Comparison of ENCODE assay signal across 19 cellular contexts in the genomic region with DNA sequence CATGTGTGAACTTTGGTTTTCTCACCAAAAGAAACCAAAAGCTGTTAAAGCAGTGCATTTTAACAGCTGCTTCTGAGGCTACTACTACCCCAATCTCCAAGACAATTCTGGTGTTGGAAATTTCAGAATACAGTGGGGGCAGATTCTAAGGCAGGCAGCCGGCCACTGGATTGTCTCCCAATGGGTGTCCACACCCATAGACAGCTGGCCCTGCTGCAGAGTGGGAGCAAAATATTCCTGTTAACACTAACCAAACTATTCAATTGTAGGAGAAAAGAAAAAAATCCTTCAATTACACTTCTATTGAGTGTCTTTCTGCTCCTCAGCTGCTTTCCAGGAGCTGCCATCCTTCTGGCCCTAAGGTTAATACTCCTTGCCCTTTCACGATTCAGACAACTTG.
DNase-seq lines count a peak whose midpoint lies in the region; ATAC-seq and TF ChIP-seq lines count a peak whose summit lies in the region.
"Had no signal": no experiment of that assay in that cellular context is flagged by ENCODE, and none has a peak within 500 bp of the region (broad histone marks: within the 10 kb centered on the region; RNA-seq: fewer than 3 reads in every experiment).

No MANE protein-coding gene starts in this region.

- no peak overlapping the region for H3K27ac Mint-ChIP-seq in osteocyte (ENCODE audit: unreplicated experiment)
- H3K27ac Mint-ChIP-seq: CD4-positive, alpha-beta T cell; GM23338; IgD-negative memory B cell had no signal

- no peak for TF ChIP-seq POLR2A in Peyer's patch (IDR thresholded peaks at IDR 0.05)

- no peaks in the 10 kb centered on the region for H3K9me3 ChIP-seq in left ventricle myocardium inferior (replicated peaks)
- H3K9me3 ChIP-seq in Loucy (ENCODE audit: insufficient read depth, low read depth, low read length) = peaks cover 13% of the 10 kb centered on the region; the same call in 1 of the 2 replicates
- H3K9me3 ChIP-seq in Peyer's patch = no peaks in the 10 kb centered on the region

- H3K9me3 Mint-ChIP-seq in osteocyte (ENCODE audit: unreplicated experiment) = peaks cover 4% of the 10 kb centered on the region
- H3K9me3 Mint-ChIP-seq: CD4-positive, alpha-beta T cell had no signal

- intact Hi-C loops in Right ventricle myocardium inferior (cut with DNase I) = no loop called here
- intact Hi-C loops in left ventricle myocardium inferior (cut with micrococcal nuclease) = no loop called here

- H3K27me3 Mint-ChIP-seq in osteocyte (ENCODE audit: unreplicated experiment) = no peaks in the 10 kb centered on the region

- H3K36me3 Mint-ChIP-seq in osteocyte (ENCODE audit: unreplicated experiment) = no peaks in the 10 kb centered on the region
- H3K36me3 Mint-ChIP-seq: IgD-negative memory B cell had no signal

- peaks cover 8% of the 10 kb centered on the region for H3K27me3 ChIP-seq in left ventricle myocardium inferior (ENCODE audit: low read depth)
- H3K27me3 ChIP-seq in Loucy (ENCODE audit: insufficient read depth, low read length, poor library complexity, severe bottlenecking) = no peaks in the 10 kb centered on the region
- no peaks in the 10 kb centered on the region for H3K27me3 ChIP-seq in Peyer's patch

- H3K4me3 Mint-ChIP-seq in osteocyte (ENCODE audit: unreplicated experiment) = no peak overlapping the region
- H3K4me3 Mint-ChIP-seq: CD4-positive, alpha-beta T cell; GM23338; IgD-negative memory B cell had no signal

- H3K27ac ChIP-seq in left ventricle myocardium inferior (replicated peaks) (no peak overlapping the region), Peyer's patch (no peak overlapping the region)
- H3K27ac ChIP-seq: 22Rv1, A549, C4-2B had no signal

- no peaks in the 10 kb centered on the region for H4K20me1 ChIP-seq in Loucy (ENCODE audit: insufficient read depth, low read length, poor library complexity, severe bottlenecking)

- no peaks in the 10 kb centered on the region for H3K79me2 ChIP-seq in Loucy (ENCODE audit: insufficient read depth, low read length)

- H3K4me3 ChIP-seq in left ventricle myocardium inferior (no peak overlapping the region), Loucy (ENCODE audit: low read length, poor library complexity, severe bottlenecking) (no peak overlapping the region), fibroblast of the aortic adventitia (ENCODE audit: low read depth, low read length) (no peak overlapping the region), Peyer's patch (no peak overlapping the region)
- H3K4me3 ChIP-seq: A549, GM23338 had no signal

- H3K4me1 ChIP-seq in left ventricle myocardium inferior (no peaks in the 10 kb centered on the region), Loucy (ENCODE audit: insufficient read depth, low read length, poor library complexity, severe bottlenecking) (peaks cover 77% of the 10 kb centered on the region), Peyer's patch (no peaks in the 10 kb centered on the region)
- H3K4me1 ChIP-seq: A549 had no signal

- no peaks in the 10 kb centered on the region for H3K4me1 Mint-ChIP-seq in osteocyte (ENCODE audit: unreplicated experiment)
- H3K4me1 Mint-ChIP-seq: IgD-negative memory B cell had no signal

- ATAC-seq in Right ventricle myocardium inferior (peak; percentile 39), GM19035 (IDR thresholded peaks at IDR 0.05; ENCODE audit: unreplicated experiment) (no peak)
- ATAC-seq: A549, GM23338, HepG2 had no signal

- H3K4me2 ChIP-seq in Loucy (ENCODE audit: low read depth, low read length, poor library complexity, severe bottlenecking) = peak overlapping the region; percentile 5
- H3K4me2 ChIP-seq: A549, GM23338 had no signal

- H2AFZ ChIP-seq in Loucy (ENCODE audit: low read length) = no peak overlapping the region

- TF ChIP-seq CTCF in left ventricle myocardium inferior (IDR thresholded peaks at IDR 0.05; ENCODE audit: borderline replicate concordance) = no peak
- no peak for TF ChIP-seq CTCF in Loucy (conservative IDR thresholded peaks at IDR 0.05; ENCODE audit: low read length)
- no peak for TF ChIP-seq CTCF in fibroblast of the aortic adventitia (IDR thresholded peaks at IDR 0.05; ENCODE audit: insufficient read depth, low read length)
- TF ChIP-seq CTCF in osteocyte (IDR thresholded peaks at IDR 0.05) = no peak
- TF ChIP-seq CTCF in Peyer's patch (IDR thresholded peaks at IDR 0.05) = no peak

- DNase-seq in Right ventricle myocardium inferior (ENCODE audit: missing footprints) (no peak), left ventricle myocardium inferior (no peak), fibroblast of the aortic adventitia (ENCODE audit: low read depth) (peak; percentile 12), osteocyte (ENCODE audit: extremely low spot score, unreplicated experiment) (peak; percentile 10), COR-L47 (lab: John Stamatoyannopoulos, UW) (no peak), Peyer's patch (no peak)
- DNase-seq: AML-193; Calu3; CD4-positive, alpha-beta T cell; DMS79 treated with DMSO at 0.1 percent for 48 hours; GF-D8 had no signal

- H3K36me3 ChIP-seq in left ventricle myocardium inferior (no peaks in the 10 kb centered on the region), Loucy (ENCODE audit: insufficient read depth, low read length) (no peaks in the 10 kb centered on the region), Peyer's patch (no peaks in the 10 kb centered on the region)

- H3K9me2 ChIP-seq in Loucy (replicated peaks; ENCODE audit: low read depth, low read length) = no peaks in the 10 kb centered on the region

- H3F3A ChIP-seq in Loucy (ENCODE audit: low read depth) = peaks cover 14% of the 10 kb centered on the region

- no peak overlapping the region for H3K9ac ChIP-seq in Loucy (ENCODE audit: low read depth, low read length, poor library complexity, severe bottlenecking)

Comparison
In these comparisons a context has a peak if more than half of its experiments do, and no peak if none do; other contexts are left out.
1. DNase-seq: peak in fibroblast of the aortic adventitia (single experiment) and osteocyte (single experiment); none in Right ventricle myocardium inferior (single experiment), left ventricle myocardium inferior (single experiment), COR-L47 (single experiment) and Peyer's patch (0 of 3).